ENCODE assay signal across 1 cellular context in the genomic region with DNA sequence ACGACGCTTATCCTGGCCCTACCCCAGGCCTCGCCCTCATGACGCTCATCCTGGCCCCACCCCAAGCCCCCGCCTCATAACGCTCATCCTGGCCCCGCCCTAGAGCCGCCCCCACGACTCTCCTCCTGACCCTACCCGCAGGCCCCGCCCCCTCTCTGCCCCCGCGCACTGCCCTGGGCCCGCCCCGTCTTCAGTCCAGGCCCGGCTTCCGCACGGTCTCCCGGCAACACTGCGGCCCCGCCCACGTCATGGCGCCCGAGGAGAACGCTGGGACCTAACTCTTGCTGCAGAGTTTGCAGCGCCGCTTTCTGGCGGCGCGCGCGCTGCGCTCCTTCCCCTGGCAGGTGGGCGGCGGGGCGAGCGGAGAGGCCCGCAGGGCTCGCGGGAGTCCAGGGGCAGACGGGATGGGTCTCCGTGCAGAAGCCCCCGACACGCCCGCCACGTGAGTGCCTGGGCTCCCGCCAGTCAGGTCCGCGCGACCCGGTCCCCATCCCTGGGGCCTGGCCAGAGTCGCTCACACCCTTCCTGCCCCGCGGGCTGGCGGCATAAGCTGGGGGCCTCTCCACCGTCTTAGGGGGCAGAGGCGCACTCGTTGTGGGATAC.
TF ChIP-seq lines count a peak whose summit lies in the region.

No MANE protein-coding gene starts in this region.

TF ChIP-seq in GM23338, 12 proteins besides CTCF, POLR2A, EP300 and RAD21 (continued from another document):
- TF ChIP-seq, protein P1, sequence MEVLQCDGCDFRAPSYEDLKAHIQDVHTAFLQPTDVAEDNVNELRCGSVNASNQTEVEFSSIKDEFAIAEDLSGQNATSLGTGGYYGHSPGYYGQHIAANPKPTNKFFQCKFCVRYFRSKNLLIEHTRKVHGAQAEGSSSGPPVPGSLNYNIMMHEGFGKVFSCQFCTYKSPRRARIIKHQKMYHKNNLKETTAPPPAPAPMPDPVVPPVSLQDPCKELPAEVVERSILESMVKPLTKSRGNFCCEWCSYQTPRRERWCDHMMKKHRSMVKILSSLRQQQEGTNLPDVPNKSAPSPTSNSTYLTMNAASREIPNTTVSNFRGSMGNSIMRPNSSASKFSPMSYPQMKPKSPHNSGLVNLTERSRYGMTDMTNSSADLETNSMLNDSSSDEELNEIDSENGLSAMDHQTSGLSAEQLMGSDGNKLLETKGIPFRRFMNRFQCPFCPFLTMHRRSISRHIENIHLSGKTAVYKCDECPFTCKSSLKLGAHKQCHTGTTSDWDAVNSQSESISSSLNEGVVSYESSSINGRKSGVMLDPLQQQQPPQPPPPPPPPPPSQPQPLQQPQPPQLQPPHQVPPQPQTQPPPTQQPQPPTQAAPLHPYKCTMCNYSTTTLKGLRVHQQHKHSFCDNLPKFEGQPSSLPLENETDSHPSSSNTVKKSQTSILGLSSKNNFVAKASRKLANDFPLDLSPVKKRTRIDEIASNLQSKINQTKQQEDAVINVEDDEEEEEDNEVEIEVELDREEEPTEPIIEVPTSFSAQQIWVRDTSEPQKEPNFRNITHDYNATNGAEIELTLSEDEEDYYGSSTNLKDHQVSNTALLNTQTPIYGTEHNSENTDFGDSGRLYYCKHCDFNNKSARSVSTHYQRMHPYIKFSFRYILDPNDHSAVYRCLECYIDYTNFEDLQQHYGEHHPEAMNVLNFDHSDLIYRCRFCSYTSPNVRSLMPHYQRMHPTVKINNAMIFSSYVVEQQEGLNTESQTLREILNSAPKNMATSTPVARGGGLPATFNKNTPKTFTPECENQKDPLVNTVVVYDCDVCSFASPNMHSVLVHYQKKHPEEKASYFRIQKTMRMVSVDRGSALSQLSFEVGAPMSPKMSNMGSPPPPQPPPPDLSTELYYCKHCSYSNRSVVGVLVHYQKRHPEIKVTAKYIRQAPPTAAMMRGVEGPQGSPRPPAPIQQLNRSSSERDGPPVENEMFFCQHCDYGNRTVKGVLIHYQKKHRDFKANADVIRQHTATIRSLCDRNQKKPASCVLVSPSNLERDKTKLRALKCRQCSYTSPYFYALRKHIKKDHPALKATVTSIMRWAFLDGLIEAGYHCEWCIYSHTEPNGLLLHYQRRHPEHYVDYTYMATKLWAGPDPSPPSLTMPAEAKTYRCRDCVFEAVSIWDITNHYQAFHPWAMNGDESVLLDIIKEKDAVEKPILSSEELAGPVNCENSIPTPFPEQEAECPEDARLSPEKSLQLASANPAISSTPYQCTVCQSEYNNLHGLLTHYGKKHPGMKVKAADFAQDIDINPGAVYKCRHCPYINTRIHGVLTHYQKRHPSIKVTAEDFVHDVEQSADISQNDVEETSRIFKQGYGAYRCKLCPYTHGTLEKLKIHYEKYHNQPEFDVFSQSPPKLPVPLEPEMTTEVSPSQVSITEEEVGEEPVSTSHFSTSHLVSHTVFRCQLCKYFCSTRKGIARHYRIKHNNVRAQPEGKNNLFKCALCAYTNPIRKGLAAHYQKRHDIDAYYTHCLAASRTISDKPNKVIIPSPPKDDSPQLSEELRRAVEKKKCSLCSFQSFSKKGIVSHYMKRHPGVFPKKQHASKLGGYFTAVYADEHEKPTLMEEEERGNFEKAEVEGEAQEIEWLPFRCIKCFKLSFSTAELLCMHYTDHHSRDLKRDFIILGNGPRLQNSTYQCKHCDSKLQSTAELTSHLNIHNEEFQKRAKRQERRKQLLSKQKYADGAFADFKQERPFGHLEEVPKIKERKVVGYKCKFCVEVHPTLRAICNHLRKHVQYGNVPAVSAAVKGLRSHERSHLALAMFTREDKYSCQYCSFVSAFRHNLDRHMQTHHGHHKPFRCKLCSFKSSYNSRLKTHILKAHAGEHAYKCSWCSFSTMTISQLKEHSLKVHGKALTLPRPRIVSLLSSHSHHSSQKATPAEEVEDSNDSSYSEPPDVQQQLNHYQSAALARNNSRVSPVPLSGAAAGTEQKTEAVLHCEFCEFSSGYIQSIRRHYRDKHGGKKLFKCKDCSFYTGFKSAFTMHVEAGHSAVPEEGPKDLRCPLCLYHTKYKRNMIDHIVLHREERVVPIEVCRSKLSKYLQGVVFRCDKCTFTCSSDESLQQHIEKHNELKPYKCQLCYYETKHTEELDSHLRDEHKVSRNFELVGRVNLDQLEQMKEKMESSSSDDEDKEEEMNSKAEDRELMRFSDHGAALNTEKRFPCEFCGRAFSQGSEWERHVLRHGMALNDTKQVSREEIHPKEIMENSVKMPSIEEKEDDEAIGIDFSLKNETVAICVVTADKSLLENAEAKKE (CRISPR knock-in tag; IDR thresholded peaks at IDR 0.05) = no peak
- TF ChIP-seq ZNF114 (CRISPR knock-in tag; IDR thresholded peaks at IDR 0.05) = no peak
